1 cellular context compared by ENCODE assay signal in genomic region chr17:64377769-64378282, GRCh38.
TF ChIP-seq lines count a peak whose summit lies in the region.

No MANE protein-coding gene starts in this region.

TF ChIP-seq in GM23338, 12 proteins besides CTCF, POLR2A, EP300 and RAD21 (continued from another document):
- TF ChIP-seq ZNF462 (CRISPR knock-in tag; IDR thresholded peaks at IDR 0.05) (no peak), ZNF114 (CRISPR knock-in tag; IDR thresholded peaks at IDR 0.05) (no peak), POLR2AphosphoS5 (IDR thresholded peaks at IDR 0.05; ENCODE audit: low read depth) (no peak), CREB1 (CRISPR knock-in tag; IDR thresholded peaks at IDR 0.05; ENCODE audit: low read depth) (no peak)
